ENCODE assay signal across 20 cellular contexts in the genomic region with DNA sequence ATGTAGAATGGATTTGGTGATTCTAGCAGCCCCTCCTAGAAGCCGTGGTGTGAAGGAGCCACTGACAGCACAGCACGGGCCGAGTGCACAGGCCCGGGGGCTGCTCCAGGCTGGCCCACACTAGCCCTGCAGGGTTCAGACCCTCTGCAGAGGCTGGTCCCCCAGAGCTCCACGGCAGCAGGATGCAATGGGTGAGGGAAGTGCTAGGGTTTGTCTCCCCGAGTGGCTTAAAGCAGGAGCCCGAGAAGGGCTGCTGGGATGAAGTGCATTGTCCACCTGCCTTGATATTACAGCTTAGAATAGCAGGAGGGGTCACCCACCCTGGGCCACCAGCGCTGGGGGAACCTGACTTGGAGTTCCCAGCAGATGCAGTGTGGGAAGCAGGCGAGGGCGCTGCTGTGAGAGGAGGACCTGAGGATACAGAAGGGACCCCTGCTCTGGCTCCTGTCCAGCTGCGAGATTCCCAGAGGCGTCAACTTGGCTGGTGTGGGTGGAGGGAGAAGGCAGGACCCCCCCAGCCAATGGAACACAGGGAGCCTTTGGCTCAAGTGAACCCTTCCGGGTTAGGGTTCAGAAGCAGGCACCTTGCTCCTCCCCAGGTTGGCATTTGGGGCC. TPM values are rescaled to one million over a fixed set of nuclear protein-coding genes. Genes with fewer than 3 reads are reported as not detected.
DNase-seq lines count a peak whose midpoint lies in the region; ATAC-seq and TF ChIP-seq lines count a peak whose summit lies in the region.
"Had no signal": no experiment of that assay in that cellular context is flagged by ENCODE, and none has a peak within 500 bp of the region (broad histone marks: within the 10 kb centered on the region; RNA-seq: fewer than 3 reads in every experiment).

No MANE protein-coding gene starts in this region.

- H3K4me3 ChIP-seq in esophagus muscularis mucosa = no peak overlapping the region
- H3K4me3 ChIP-seq: adrenal gland, BLaER1, breast epithelium, dorsolateral prefrontal cortex, thoracic aorta had no signal

- TF ChIP-seq CTCF in esophagus muscularis mucosa (IDR thresholded peaks at IDR 0.05) = no peak

- H3K27me3 Mint-ChIP-seq in activated naive CD4-positive, alpha-beta T cell treated with anti-CD3 and anti-CD28 coated beads, Interleukin-2, amount 10 ng/mL, durations not matched to agents 7 days and 5 days = no peaks in the 10 kb centered on the region
- no peaks in the 10 kb centered on the region for H3K27me3 Mint-ChIP-seq in memory B cell
- H3K27me3 Mint-ChIP-seq in stimulated activated naive B cell treated with anti-CD40 and anti-IgM and Interleukin-4, amounts not matched to agents 10 μg/mL and 1 μg/mL and 100 μg/mL, for 72 hours = no peaks in the 10 kb centered on the region
- H3K27me3 Mint-ChIP-seq: activated CD4-positive, alpha-beta T cell treated with anti-CD3 and anti-CD28 coated beads for 36 hours had no signal

- H3K27ac Mint-ChIP-seq in activated naive CD4-positive, alpha-beta T cell treated with anti-CD3 and anti-CD28 coated beads, Interleukin-2, amount 50 U/mL, for 72 hours = peak overlapping the region; percentile 57 to 79
- H3K27ac Mint-ChIP-seq in activated naive CD4-positive, alpha-beta T cell treated with anti-CD3 and anti-CD28 coated beads, Interleukin-2, amount 10 ng/mL, durations not matched to agents 7 days and 5 days = no peak overlapping the region
- peak overlapping the region; percentile 75 for H3K27ac Mint-ChIP-seq in memory B cell
- H3K27ac Mint-ChIP-seq in stimulated activated naive B cell treated with anti-CD40 and anti-IgM and Interleukin-4, amounts not matched to agents 10 μg/mL and 1 μg/mL and 100 μg/mL, for 72 hours = peak overlapping the region; percentile 68

- H3K4me1 Mint-ChIP-seq in activated naive CD4-positive, alpha-beta T cell treated with anti-CD3 and anti-CD28 coated beads, Interleukin-2, amount 10 ng/mL, durations not matched to agents 7 days and 5 days = peaks cover 13% of the 10 kb centered on the region
- H3K4me1 Mint-ChIP-seq in memory B cell = no peaks in the 10 kb centered on the region
- peaks cover 2 to 12% of the 10 kb centered on the region in 2 donors for H3K4me1 Mint-ChIP-seq in stimulated activated naive B cell treated with anti-CD40 and anti-IgM and Interleukin-4, amounts not matched to agents 10 μg/mL and 1 μg/mL and 100 μg/mL, for 72 hours

- peaks cover 91 to 100% (median 100%) of the 10 kb centered on the region in 4 donors for H3K36me3 ChIP-seq in esophagus muscularis mucosa
- H3K36me3 ChIP-seq: breast epithelium had no signal

- peak overlapping the region; percentile 5 to 67 (median 49) for H3K27ac ChIP-seq in esophagus muscularis mucosa (replicated peaks in 1 of 4)
- H3K27ac ChIP-seq: adrenal gland, breast epithelium, dorsolateral prefrontal cortex had no signal

- intact Hi-C loops in esophagus muscularis mucosa (cut with DNase I) = no loop called here

- no peak for ATAC-seq in activated naive CD4-positive, alpha-beta T cell treated with anti-CD3 and anti-CD28 coated beads, Interleukin-2, amount 50 U/mL, for 72 hours
- ATAC-seq in memory B cell (ENCODE audit: low read depth) (no peak), HG02678 (IDR thresholded peaks at IDR 0.05; ENCODE audit: unreplicated experiment) (no peak), HG03460 (IDR thresholded peaks at IDR 0.05; ENCODE audit: unreplicated experiment) (no peak)
- no peak for ATAC-seq in stimulated activated naive B cell treated with anti-CD40 and anti-IgM and Interleukin-4, amounts not matched to agents 10 μg/mL and 1 μg/mL and 100 μg/mL, for 72 hours (replicated peaks)
- ATAC-seq: activated CD4-positive, alpha-beta T cell treated with anti-CD3 and anti-CD28 coated beads for 36 hours; foreskin keratinocyte had no signal

- no peaks in the 10 kb centered on the region for H3K9me3 Mint-ChIP-seq in activated naive CD4-positive, alpha-beta T cell treated with anti-CD3 and anti-CD28 coated beads, Interleukin-2, amount 50 U/mL, for 72 hours
- H3K9me3 Mint-ChIP-seq in activated naive CD4-positive, alpha-beta T cell treated with anti-CD3 and anti-CD28 coated beads, Interleukin-2, amount 10 ng/mL, durations not matched to agents 7 days and 5 days = no peaks in the 10 kb centered on the region
- no peaks in the 10 kb centered on the region for H3K9me3 Mint-ChIP-seq in memory B cell
- H3K9me3 Mint-ChIP-seq in stimulated activated naive B cell treated with anti-CD40 and anti-IgM and Interleukin-4, amounts not matched to agents 10 μg/mL and 1 μg/mL and 100 μg/mL, for 72 hours = no peaks in the 10 kb centered on the region

- 90% methylated on average over 7 of the region's 13 CpGs for WGBS in esophagus muscularis mucosa

- no peak for TF ChIP-seq POLR2A in esophagus muscularis mucosa (IDR thresholded peaks at IDR 0.05; ENCODE audit: low read depth)

- H3K27me3 ChIP-seq in esophagus muscularis mucosa = no peaks in the 10 kb centered on the region
- H3K27me3 ChIP-seq: adrenal gland, BLaER1, breast epithelium, dorsolateral prefrontal cortex, foreskin keratinocyte had no signal

- H3K4me1 ChIP-seq in esophagus muscularis mucosa = peaks cover 56 to 60% (median 58%) of the 10 kb centered on the region in 4 donors
- H3K4me1 ChIP-seq: adrenal gland had no signal

- peaks cover 10 to 21% of the 10 kb centered on the region in 2 donors for H3K36me3 Mint-ChIP-seq in activated naive CD4-positive, alpha-beta T cell treated with anti-CD3 and anti-CD28 coated beads, Interleukin-2, amount 50 U/mL, for 72 hours
- peaks cover 66% of the 10 kb centered on the region for H3K36me3 Mint-ChIP-seq in activated naive CD4-positive, alpha-beta T cell treated with anti-CD3 and anti-CD28 coated beads, Interleukin-2, amount 10 ng/mL, durations not matched to agents 7 days and 5 days
- H3K36me3 Mint-ChIP-seq in memory B cell = peaks cover 26% of the 10 kb centered on the region
- H3K36me3 Mint-ChIP-seq in stimulated activated naive B cell treated with anti-CD40 and anti-IgM and Interleukin-4, amounts not matched to agents 10 μg/mL and 1 μg/mL and 100 μg/mL, for 72 hours = peaks cover 53 to 54% of the 10 kb centered on the region in 2 donors

- CTCF ChIA-PET in activated naive CD4-positive, alpha-beta T cell treated with anti-CD3 and anti-CD28 coated beads, Interleukin-2, amount 10 ng/mL, durations not matched to agents 7 days and 5 days (lab: Charles Lee) = no interaction called here

- no peak for TF ChIP-seq EP300 in esophagus muscularis mucosa (IDR thresholded peaks at IDR 0.05)

- H3K4me3 Mint-ChIP-seq in activated naive CD4-positive, alpha-beta T cell treated with anti-CD3 and anti-CD28 coated beads, Interleukin-2, amount 10 ng/mL, durations not matched to agents 7 days and 5 days = no peak overlapping the region
- H3K4me3 Mint-ChIP-seq in memory B cell = no peak overlapping the region
- no peak overlapping the region for H3K4me3 Mint-ChIP-seq in stimulated activated naive B cell treated with anti-CD40 and anti-IgM and Interleukin-4, amounts not matched to agents 10 μg/mL and 1 μg/mL and 100 μg/mL, for 72 hours
- H3K4me3 Mint-ChIP-seq: activated CD4-positive, alpha-beta T cell treated with anti-CD3 and anti-CD28 coated beads for 36 hours had no signal

- H3K9me3 ChIP-seq in esophagus muscularis mucosa = no peaks in the 10 kb centered on the region
- H3K9me3 ChIP-seq: adrenal gland, BLaER1, breast epithelium, thoracic aorta had no signal

- DNase-seq in activated naive CD4-positive, alpha-beta T cell treated with anti-CD3 and anti-CD28 coated beads, Interleukin-2, amount 50 U/mL, for 72 hours (ENCODE audit: low spot score in 2 of 2) = peak in 1 of 2 donors; percentile 52
- DNase-seq in activated naive CD4-positive, alpha-beta T cell treated with anti-CD3 and anti-CD28 coated beads, Interleukin-2, amount 10 ng/mL, durations not matched to agents 7 days and 5 days = no peak
- DNase-seq in esophagus muscularis mucosa (ENCODE audit: extremely low spot score) (no peak), memory B cell (ENCODE audit: low spot score in 2 of 2) (no peak), GM03348 (ENCODE audit: low spot score) (no peak)
- DNase-seq in stimulated activated naive B cell treated with anti-CD40 and anti-IgM and Interleukin-4, amounts not matched to agents 10 μg/mL and 1 μg/mL and 100 μg/mL, for 72 hours = no peak
- DNase-seq: activated CD4-positive, alpha-beta T cell treated with anti-CD3 and anti-CD28 coated beads for 36 hours; Calu3; foreskin keratinocyte; IMR-90; NCI-H2107; NCI-H524; SW 1271 had no signal

RNA-seq across cellular contexts. Expression of a gene that starts 30.0 kb away (rescaled TPM):
- 100 to 1,000 TPM; 382 to 520 TPM for total RNA-seq in activated naive CD4-positive, alpha-beta T cell treated with anti-CD3 and anti-CD28 coated beads, Interleukin-2, amount 50 U/mL, for 72 hours
- 100 to 1,000 TPM; 361 to 536 (median 485) TPM for total RNA-seq in esophagus muscularis mucosa
